ENCODE assay signal across 1 cellular context in the genomic region with DNA sequence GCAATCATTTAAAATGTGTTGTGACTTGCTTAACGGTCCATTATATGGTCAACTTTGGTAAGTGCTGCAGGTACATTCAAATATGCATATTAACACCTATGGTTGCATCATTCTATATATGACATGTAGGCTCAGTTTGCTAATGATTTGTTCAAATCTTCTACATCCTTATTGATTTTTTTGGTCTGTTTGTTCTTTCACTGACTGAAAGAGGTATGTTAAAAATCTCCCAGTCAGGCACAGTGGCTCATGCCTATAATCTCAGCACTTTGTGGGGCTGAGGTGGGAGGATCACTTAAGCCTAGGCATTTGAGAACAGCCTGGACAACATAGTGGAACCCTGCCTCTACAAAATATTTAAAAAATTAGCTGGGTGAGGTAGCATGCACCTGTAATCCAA.
TF ChIP-seq lines count a peak whose summit lies in the region.

No MANE protein-coding gene starts in this region.

TF ChIP-seq in HepG2, 621 proteins besides CTCF, POLR2A, EP300 and RAD21 (continued from another document and continues in another):
- TF ChIP-seq ZNF496 (CRISPR knock-in tag; IDR thresholded peaks at IDR 0.05; ENCODE audit: insufficient replicate concordance), result no peak
- TF ChIP-seq, protein P1, sequence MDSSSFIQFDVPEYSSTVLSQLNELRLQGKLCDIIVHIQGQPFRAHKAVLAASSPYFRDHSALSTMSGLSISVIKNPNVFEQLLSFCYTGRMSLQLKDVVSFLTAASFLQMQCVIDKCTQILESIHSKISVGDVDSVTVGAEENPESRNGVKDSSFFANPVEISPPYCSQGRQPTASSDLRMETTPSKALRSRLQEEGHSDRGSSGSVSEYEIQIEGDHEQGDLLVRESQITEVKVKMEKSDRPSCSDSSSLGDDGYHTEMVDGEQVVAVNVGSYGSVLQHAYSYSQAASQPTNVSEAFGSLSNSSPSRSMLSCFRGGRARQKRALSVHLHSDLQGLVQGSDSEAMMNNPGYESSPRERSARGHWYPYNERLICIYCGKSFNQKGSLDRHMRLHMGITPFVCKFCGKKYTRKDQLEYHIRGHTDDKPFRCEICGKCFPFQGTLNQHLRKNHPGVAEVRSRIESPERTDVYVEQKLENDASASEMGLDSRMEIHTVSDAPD (CRISPR knock-in tag; IDR thresholded peaks at IDR 0.05), result no peak
- no peak for TF ChIP-seq RFXAP (CRISPR knock-in tag; IDR thresholded peaks at IDR 0.05; ENCODE audit: borderline replicate concordance)
- TF ChIP-seq ZNF607 (CRISPR knock-in tag; IDR thresholded peaks at IDR 0.05; ENCODE audit: borderline replicate concordance), result no peak
- peak; percentile 64 for TF ChIP-seq PHF5A (CRISPR knock-in tag; IDR thresholded peaks at IDR 0.05; ENCODE audit: low read depth, unreplicated experiment)
- TF ChIP-seq TBX2 (CRISPR knock-in tag; IDR thresholded peaks at IDR 0.05; ENCODE audit: borderline replicate concordance), result 0 out of 2 replicates have a peak, but pooled peaks have one; percentile 21
- TF ChIP-seq ZNF232 (CRISPR knock-in tag; IDR thresholded peaks at IDR 0.05; ENCODE audit: borderline replicate concordance), result no peak
- TF ChIP-seq, protein P2, sequence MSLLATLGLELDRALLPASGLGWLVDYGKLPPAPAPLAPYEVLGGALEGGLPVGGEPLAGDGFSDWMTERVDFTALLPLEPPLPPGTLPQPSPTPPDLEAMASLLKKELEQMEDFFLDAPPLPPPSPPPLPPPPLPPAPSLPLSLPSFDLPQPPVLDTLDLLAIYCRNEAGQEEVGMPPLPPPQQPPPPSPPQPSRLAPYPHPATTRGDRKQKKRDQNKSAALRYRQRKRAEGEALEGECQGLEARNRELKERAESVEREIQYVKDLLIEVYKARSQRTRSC (CRISPR knock-in tag; IDR thresholded peaks at IDR 0.05; ENCODE audit: low read depth), result no peak
- no peak for TF ChIP-seq NFYB (CRISPR knock-in tag; IDR thresholded peaks at IDR 0.05)
- TF ChIP-seq, protein P3, sequence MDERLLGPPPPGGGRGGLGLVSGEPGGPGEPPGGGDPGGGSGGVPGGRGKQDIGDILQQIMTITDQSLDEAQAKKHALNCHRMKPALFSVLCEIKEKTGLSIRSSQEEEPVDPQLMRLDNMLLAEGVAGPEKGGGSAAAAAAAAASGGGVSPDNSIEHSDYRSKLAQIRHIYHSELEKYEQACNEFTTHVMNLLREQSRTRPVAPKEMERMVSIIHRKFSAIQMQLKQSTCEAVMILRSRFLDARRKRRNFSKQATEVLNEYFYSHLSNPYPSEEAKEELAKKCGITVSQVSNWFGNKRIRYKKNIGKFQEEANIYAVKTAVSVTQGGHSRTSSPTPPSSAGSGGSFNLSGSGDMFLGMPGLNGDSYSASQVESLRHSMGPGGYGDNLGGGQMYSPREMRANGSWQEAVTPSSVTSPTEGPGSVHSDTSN (CRISPR knock-in tag; IDR thresholded peaks at IDR 0.05), result no peak
- TF ChIP-seq, protein P4, sequence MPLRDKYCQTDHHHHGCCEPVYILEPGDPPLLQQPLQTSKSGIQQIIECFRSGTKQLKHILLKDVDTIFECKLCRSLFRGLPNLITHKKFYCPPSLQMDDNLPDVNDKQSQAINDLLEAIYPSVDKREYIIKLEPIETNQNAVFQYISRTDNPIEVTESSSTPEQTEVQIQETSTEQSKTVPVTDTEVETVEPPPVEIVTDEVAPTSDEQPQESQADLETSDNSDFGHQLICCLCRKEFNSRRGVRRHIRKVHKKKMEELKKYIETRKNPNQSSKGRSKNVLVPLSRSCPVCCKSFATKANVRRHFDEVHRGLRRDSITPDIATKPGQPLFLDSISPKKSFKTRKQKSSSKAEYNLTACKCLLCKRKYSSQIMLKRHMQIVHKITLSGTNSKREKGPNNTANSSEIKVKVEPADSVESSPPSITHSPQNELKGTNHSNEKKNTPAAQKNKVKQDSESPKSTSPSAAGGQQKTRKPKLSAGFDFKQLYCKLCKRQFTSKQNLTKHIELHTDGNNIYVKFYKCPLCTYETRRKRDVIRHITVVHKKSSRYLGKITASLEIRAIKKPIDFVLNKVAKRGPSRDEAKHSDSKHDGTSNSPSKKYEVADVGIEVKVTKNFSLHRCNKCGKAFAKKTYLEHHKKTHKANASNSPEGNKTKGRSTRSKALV (CRISPR knock-in tag; IDR thresholded peaks at IDR 0.05), result no peak
- no peak for TF ChIP-seq MXI1 (IDR thresholded peaks at IDR 0.05; ENCODE audit: borderline replicate concordance, low read depth, low read length)
- peak; percentile 95; the same call in 1 of the 2 replicates for TF ChIP-seq ZNF205 (CRISPR knock-in tag; IDR thresholded peaks at IDR 0.05)
- TF ChIP-seq, protein P5, sequence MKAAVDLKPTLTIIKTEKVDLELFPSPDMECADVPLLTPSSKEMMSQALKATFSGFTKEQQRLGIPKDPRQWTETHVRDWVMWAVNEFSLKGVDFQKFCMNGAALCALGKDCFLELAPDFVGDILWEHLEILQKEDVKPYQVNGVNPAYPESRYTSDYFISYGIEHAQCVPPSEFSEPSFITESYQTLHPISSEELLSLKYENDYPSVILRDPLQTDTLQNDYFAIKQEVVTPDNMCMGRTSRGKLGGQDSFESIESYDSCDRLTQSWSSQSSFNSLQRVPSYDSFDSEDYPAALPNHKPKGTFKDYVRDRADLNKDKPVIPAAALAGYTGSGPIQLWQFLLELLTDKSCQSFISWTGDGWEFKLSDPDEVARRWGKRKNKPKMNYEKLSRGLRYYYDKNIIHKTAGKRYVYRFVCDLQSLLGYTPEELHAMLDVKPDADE (CRISPR knock-in tag; IDR thresholded peaks at IDR 0.05), result no peak
- no peak for TF ChIP-seq ZFP90 (CRISPR knock-in tag; IDR thresholded peaks at IDR 0.05; ENCODE audit: borderline replicate concordance)
- TF ChIP-seq ONECUT2 (CRISPR knock-in tag; IDR thresholded peaks at IDR 0.05), result peak; percentile 95
- no peak for TF ChIP-seq NFE2L1 (CRISPR knock-in tag; IDR thresholded peaks at IDR 0.05; ENCODE audit: borderline replicate concordance)
- no peak for TF ChIP-seq ZNF10 (CRISPR knock-in tag; IDR thresholded peaks at IDR 0.05; ENCODE audit: borderline replicate concordance, low read depth)
- no peak for TF ChIP-seq ZNF331 (CRISPR knock-in tag; IDR thresholded peaks at IDR 0.05)
- TF ChIP-seq, protein P6, sequence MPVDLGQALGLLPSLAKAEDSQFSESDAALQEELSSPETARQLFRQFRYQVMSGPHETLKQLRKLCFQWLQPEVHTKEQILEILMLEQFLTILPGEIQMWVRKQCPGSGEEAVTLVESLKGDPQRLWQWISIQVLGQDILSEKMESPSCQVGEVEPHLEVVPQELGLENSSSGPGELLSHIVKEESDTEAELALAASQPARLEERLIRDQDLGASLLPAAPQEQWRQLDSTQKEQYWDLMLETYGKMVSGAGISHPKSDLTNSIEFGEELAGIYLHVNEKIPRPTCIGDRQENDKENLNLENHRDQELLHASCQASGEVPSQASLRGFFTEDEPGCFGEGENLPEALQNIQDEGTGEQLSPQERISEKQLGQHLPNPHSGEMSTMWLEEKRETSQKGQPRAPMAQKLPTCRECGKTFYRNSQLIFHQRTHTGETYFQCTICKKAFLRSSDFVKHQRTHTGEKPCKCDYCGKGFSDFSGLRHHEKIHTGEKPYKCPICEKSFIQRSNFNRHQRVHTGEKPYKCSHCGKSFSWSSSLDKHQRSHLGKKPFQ (CRISPR knock-in tag; IDR thresholded peaks at IDR 0.05; ENCODE audit: insufficient replicate concordance), result no peak
- TF ChIP-seq, protein P7, sequence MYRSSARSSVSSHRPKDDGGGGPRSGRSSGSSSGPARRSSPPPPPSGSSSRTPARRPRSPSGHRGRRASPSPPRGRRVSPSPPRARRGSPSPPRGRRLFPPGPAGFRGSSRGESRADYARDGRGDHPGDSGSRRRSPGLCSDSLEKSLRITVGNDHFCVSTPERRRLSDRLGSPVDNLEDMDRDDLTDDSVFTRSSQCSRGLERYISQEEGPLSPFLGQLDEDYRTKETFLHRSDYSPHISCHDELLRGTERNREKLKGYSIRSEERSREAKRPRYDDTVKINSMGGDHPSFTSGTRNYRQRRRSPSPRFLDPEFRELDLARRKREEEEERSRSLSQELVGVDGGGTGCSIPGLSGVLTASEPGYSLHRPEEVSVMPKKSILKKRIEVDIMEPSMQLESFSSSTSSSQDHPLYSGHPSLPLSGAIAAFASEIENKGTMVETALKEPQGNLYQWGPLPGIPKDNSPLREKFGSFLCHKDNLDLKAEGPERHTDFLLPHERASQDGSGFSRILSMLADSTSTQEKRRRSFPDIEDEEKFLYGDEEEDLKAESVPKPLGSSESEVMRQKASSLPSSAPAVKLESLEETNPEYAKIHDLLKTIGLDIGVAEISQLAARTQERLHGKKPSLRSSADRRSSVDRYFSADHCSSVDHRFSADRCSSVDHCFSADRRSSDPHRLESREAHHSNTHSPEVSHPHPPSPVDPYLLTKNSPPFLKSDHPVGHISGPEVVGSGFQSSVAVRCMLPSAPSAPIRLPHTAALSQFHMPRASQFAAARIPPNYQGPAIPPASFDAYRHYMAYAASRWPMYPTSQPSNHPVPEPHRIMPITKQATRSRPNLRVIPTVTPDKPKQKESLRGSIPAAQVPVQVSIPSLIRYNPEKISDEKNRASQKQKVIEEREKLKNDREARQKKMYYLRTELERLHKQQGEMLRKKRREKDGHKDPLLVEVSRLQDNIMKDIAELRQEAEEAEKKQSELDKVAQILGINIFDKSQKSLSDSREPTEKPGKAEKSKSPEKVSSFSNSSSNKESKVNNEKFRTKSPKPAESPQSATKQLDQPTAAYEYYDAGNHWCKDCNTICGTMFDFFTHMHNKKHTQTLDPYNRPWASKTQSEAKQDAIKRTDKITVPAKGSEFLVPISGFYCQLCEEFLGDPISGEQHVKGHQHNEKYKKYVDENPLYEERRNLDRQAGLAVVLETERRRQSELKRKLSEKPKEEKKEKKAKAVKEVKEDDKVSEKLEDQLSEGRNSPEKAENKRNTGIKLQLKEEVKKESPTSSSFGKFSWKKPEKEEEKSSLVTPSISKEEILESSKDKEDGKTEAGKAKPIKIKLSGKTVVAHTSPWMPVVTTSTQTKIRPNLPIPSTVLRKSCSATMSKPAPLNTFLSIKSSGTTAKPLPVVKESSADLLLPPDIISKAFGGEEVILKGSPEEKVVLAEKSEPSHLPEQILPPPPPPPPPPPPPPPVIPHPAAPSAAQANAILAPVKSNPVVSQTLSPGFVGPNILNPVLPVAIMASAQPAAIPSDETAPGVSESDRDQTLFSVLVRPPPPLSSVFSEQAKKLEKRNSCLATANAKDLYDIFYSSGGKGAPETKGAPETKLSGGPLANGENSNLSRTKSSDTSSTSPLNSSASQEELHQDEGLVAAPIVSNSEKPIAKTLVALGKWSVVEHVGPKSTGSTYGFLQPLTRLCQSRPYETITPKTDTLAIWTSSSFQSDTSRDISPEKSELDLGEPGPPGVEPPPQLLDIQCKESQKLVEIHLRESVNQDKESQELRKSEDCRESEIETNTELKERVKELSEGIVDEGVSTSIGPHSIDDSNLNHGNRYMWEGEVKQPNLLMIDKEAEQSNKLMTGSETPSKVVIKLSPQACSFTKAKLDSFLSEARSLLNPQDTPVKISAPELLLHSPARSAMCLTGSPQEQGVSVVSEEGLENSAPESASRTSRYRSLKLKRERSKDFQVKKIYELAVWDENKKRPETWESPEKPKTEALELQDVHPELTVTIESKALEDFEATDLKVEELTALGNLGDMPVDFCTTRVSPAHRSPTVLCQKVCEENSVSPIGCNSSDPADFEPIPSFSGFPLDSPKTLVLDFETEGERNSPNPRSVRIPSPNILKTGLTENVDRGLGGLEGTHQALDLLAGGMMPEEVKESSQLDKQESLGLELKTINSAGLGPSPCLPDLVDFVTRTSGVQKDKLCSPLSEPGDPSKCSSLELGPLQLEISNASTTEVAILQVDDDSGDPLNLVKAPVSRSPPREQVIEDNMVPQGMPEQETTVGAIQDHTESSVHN (CRISPR knock-in tag; IDR thresholded peaks at IDR 0.05), result no peak
- no peak for TF ChIP-seq TEAD2 (CRISPR knock-in tag; IDR thresholded peaks at IDR 0.05)
- TF ChIP-seq THAP11 (CRISPR knock-in tag; IDR thresholded peaks at IDR 0.05), result peak; percentile 60; the same call in 1 of the 2 replicates
- TF ChIP-seq NCOA1 (CRISPR knock-in tag; IDR thresholded peaks at IDR 0.05), result no peak
- TF ChIP-seq, protein P8, sequence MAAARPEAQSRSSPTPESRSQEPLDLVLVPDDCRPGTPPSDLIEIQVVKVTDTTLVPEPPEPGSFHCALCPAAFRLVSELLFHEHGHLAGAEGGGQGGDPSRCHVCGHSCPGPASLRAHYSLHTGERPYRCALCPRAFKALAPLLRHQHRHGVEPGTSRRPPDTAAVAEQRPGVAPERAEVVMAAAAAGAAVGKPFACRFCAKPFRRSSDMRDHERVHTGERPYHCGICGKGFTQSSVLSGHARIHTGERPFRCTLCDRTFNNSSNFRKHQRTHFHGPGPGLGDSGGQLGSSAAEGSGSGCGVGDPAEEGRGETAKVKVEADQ (CRISPR knock-in tag; IDR thresholded peaks at IDR 0.05; ENCODE audit: borderline replicate concordance), result no peak
- no peak for TF ChIP-seq SP2 (CRISPR knock-in tag; IDR thresholded peaks at IDR 0.05)
- no peak for TF ChIP-seq ZNF674 (CRISPR knock-in tag; IDR thresholded peaks at IDR 0.05; ENCODE audit: low read depth)
- TF ChIP-seq ZNF605 (CRISPR knock-in tag; IDR thresholded peaks at IDR 0.05), result no peak
- no peak for TF ChIP-seq ZNF644 (CRISPR knock-in tag; IDR thresholded peaks at IDR 0.05; ENCODE audit: low read depth)
- no peak for TF ChIP-seq NCOA5 (CRISPR knock-in tag; IDR thresholded peaks at IDR 0.05)
- TF ChIP-seq, protein P9, sequence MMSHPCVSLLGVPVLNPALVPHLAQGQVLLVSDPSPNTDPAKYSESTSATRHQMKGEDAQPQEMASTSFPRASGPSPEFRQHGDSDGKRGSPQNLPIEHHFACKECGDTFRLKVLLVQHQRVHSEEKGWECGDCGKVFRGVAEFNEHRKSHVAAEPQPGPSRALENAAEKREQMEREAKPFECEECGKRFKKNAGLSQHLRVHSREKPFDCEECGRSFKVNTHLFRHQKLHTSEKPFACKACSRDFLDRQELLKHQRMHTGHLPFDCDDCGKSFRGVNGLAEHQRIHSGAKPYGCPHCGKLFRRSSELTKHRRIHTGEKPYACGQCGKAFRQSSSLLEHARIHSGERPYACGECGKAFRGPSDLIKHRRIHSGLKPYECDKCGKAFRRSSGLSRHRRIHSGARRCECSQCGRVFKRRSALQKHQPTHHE (CRISPR knock-in tag; IDR thresholded peaks at IDR 0.05; ENCODE audit: borderline replicate concordance), result no peak
- no peak for TF ChIP-seq ZNF749 (CRISPR knock-in tag; IDR thresholded peaks at IDR 0.05; ENCODE audit: borderline replicate concordance)
- TF ChIP-seq, protein P10, sequence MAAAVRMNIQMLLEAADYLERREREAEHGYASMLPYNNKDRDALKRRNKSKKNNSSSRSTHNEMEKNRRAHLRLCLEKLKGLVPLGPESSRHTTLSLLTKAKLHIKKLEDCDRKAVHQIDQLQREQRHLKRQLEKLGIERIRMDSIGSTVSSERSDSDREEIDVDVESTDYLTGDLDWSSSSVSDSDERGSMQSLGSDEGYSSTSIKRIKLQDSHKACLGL (CRISPR knock-in tag; IDR thresholded peaks at IDR 0.05), result no peak
- no peak for TF ChIP-seq ZFP1 (CRISPR knock-in tag; IDR thresholded peaks at IDR 0.05)
- TF ChIP-seq ZNF263 (CRISPR knock-in tag; IDR thresholded peaks at IDR 0.05), result no peak
